Comparison of ENCODE assay signal across 19 cellular contexts in the genomic region with DNA sequence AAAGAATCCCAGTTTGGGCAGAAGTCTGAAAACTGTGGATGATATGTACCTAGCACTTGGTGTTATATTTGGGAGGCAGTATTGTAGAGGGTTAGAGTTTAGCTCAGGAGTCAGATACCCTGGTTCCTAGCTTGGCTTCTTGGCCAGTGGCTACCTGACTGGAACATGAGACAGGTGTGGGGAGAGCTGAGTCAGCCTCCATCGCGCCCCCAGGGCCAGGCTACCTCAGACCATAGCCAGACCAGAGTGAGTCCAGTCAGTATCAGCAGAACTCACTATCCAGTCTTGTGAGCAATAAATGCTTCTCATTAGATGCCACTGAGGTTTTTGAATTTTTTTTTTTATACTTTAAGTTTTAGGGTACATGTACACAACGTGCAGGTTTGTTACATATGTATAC. TPM values are rescaled to one million over a fixed set of nuclear protein-coding genes. Genes with fewer than 3 reads are reported as not detected.
"Had no signal": no experiment of that assay in that cellular context is flagged by ENCODE, and none has a peak within 500 bp of the region (broad histone marks: within the 10 kb centered on the region; RNA-seq: fewer than 3 reads in every experiment).

No MANE protein-coding gene starts in this region.

- H3K9me3 Mint-ChIP-seq: activated naive CD4-positive, alpha-beta T cell treated with anti-CD3 and anti-CD28 coated beads, Interleukin-2, amount 50 U/mL, for 24 hours had no signal

- ATAC-seq: activated CD4-positive, CD25-positive, alpha-beta regulatory T cell treated with anti-CD3 and anti-CD28 coated beads, Interleukin-2, amount 50 U/mL, for 24 hours; activated CD8-positive, alpha-beta T cell treated with anti-CD3 and anti-CD28 coated beads, Interleukin-2, amount 10 ng/mL, durations not matched to agents 7 days and 5 days had no signal

- H3K27me3 ChIP-seq: cardiac muscle cell had no signal

- H3K36me3 ChIP-seq: cardiac muscle cell had no signal

- H3K27me3 Mint-ChIP-seq: activated naive CD4-positive, alpha-beta T cell treated with anti-CD3 and anti-CD28 coated beads, Interleukin-2, amount 50 U/mL, for 24 hours had no signal

- H3K27ac ChIP-seq: cardiac muscle cell had no signal

- DNase-seq: activated CD4-positive, alpha-beta T cell treated with anti-CD3 and anti-CD28 coated beads for 4 hours; activated CD8-positive, alpha-beta memory T cell treated with anti-CD3 and anti-CD28 coated beads, Interleukin-2, amount 50 U/mL, for 48 hours; activated CD8-positive, alpha-beta T cell treated with anti-CD3 and anti-CD28 coated beads, Interleukin-2, amount 10 ng/mL, durations not matched to agents 7 days and 5 days; activated naive CD4-positive, alpha-beta T cell; activated T-cell treated with anti-CD3 and anti-CD28 coated beads, Interleukin-2, amount 50 U/mL, for 1 hour; aorta; NCI-H1092; NCI-H1417; NCI-H2029; NCI-H2107; NCI-H510A treated with DMSO at 0.1 percent for 48 hours; NCI-H69; NK-92 treated with Interleukin-12 subunit alpha and Interleukin-12 subunit beta, amount 100 ng/mL, for 24 hours; SHP77 treated with DMSO at 0.1 percent for 48 hours had no signal

- H3K4me3 Mint-ChIP-seq: activated CD8-positive, alpha-beta T cell treated with anti-CD3 and anti-CD28 coated beads, Interleukin-2, amount 10 ng/mL, durations not matched to agents 7 days and 5 days; activated naive CD4-positive, alpha-beta T cell treated with anti-CD3 and anti-CD28 coated beads, Interleukin-2, amount 50 U/mL, for 24 hours; T-helper 1 cell treated with Interleukin-12 subunit alpha and Interleukin-12 subunit beta and Interleukin-4 antibody, amounts not matched to agents 30 μg/mL and 1 μg/mL, for 36 hours had no signal

- H3K27ac Mint-ChIP-seq: activated naive CD4-positive, alpha-beta T cell treated with anti-CD3 and anti-CD28 coated beads, Interleukin-2, amount 50 U/mL, for 24 hours; T-helper 1 cell treated with Interleukin-12 subunit alpha and Interleukin-12 subunit beta and Interleukin-4 antibody, amounts not matched to agents 30 μg/mL and 1 μg/mL, for 36 hours had no signal

- H3K4me3 ChIP-seq: cardiac muscle cell had no signal

RNA-seq across cellular contexts. Expression of a gene that starts 26.0 kb away (rescaled TPM):
- total RNA-seq: activated CD8-positive, alpha-beta T cell treated with anti-CD3 and anti-CD28 coated beads, Interleukin-2, amount 10 ng/mL, durations not matched to agents 7 days and 5 days; SK-MEL-5 had no signal

RNA-seq across cellular contexts. Expression of a gene that starts 55.7 kb away (rescaled TPM):
- total RNA-seq: SK-MEL-5 had no signal
